ENCODE assay signal across 30 cellular contexts in the genomic region with DNA sequence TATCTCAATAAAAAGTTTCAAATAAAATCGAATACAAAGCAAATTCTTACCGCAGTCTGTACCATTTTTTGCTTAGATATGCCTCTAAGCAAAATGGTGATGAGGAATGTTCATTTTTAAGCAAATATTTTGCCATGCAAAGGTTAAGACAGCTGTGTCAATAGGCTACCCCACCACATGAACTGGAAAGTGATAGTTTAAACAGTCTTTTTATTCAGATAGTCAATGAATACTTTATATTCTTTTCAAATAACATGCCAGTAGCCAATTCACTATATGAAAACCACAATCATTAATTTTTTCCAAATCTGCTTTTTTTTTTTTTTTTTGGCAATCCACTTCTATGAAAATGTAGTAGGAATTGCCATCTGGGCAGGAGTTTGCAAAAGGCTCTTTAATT.
"Had no signal": no experiment of that assay in that cellular context is flagged by ENCODE, and none has a peak within 500 bp of the region (broad histone marks: within the 10 kb centered on the region; RNA-seq: fewer than 3 reads in every experiment).

No MANE protein-coding gene starts in this region.

- H3K36me3 Mint-ChIP-seq: activated naive CD8-positive, alpha-beta T cell treated with anti-CD3 and anti-CD28 coated beads for 36 hours had no signal

- H3K36me3 ChIP-seq: adrenal gland, colonic mucosa, esophagus muscularis mucosa, gastroesophageal sphincter, heart right ventricle, WERI-Rb-1 had no signal

- H3K27me3 ChIP-seq: adrenal gland, body of pancreas, colonic mucosa, esophagus muscularis mucosa, foreskin keratinocyte, gastroesophageal sphincter, heart right ventricle had no signal

- H3K9me3 Mint-ChIP-seq: activated T-helper 1 cell treated with anti-CD3 and anti-CD28 coated beads, Interleukin-12 subunit alpha, Interleukin-12 subunit beta, Interleukin-2, Interleukin-4 antibody, amounts not matched to agents 30 ng/mL and 10 ng/mL and 1 ng/mL, durations not matched to agents 14 hours and 24 hours and 36 hours; activated T-helper 2 cell treated with anti-CD3 and anti-CD28 coated beads, Interferon-gamma antibody, Interleukin-2, Interleukin-4, amounts not matched to agents 10 μg/mL and 5 μg/mL and 100 μg/mL, durations not matched to agents 14 hours and 24 hours and 36 hours had no signal

- H3K4me1 ChIP-seq: body of pancreas, colonic mucosa had no signal

- ATAC-seq: activated CD4-positive, CD25-positive, alpha-beta regulatory T cell treated with anti-CD3 and anti-CD28 coated beads, Interleukin-2, amount 50 U/mL, for 24 hours; activated CD8-positive, alpha-beta T cell treated with anti-CD3 and anti-CD28 coated beads for 36 hours; activated naive CD8-positive, alpha-beta T cell treated with anti-CD3 and anti-CD28 coated beads, Interleukin-2, amount 50 U/mL, for 24 hours; activated T-cell treated with anti-CD3 and anti-CD28 coated beads, Interleukin-2, amount 50 U/mL, for 4 hours; body of pancreas; foreskin keratinocyte; gastroesophageal sphincter; heart right ventricle had no signal

- H3K4me3 Mint-ChIP-seq: activated B cell treated with CpG ODN at 0.5 μM for 24 hours; activated CD8-positive, alpha-beta T cell treated with anti-CD3 and anti-CD28 coated beads for 36 hours; activated naive CD4-positive, alpha-beta T cell treated with anti-CD3 and anti-CD28 coated beads for 36 hours; activated naive CD4-positive, alpha-beta T cell treated with anti-CD3 and anti-CD28 coated beads, Interleukin-2, amount 50 U/mL, for 24 hours; activated naive CD8-positive, alpha-beta T cell treated with anti-CD3 and anti-CD28 coated beads for 36 hours; activated naive CD8-positive, alpha-beta T cell treated with anti-CD3 and anti-CD28 coated beads, Interleukin-2, amount 50 U/mL, for 24 hours; activated T-cell treated with anti-CD3 and anti-CD28 coated beads, Interleukin-2, amount 50 U/mL, for 4 hours; activated T-helper 1 cell treated with anti-CD3 and anti-CD28 coated beads, Interleukin-12 subunit alpha, Interleukin-12 subunit beta, Interleukin-2, Interleukin-4 antibody, amounts not matched to agents 30 ng/mL and 10 ng/mL and 1 ng/mL, durations not matched to agents 14 hours and 24 hours and 36 hours had no signal

- H3K27ac ChIP-seq: adrenal gland, body of pancreas, colonic mucosa, esophagus muscularis mucosa, foreskin keratinocyte, gastroesophageal sphincter, WERI-Rb-1 had no signal

- DNase-seq: activated B cell treated with CpG ODN at 0.5 μM for 24 hours; activated CD4-positive, alpha-beta T cell treated with anti-CD3 and anti-CD28 coated beads for 48 hours; activated CD4-positive, alpha-beta T cell treated with anti-CD3 and anti-CD28 coated beads, Interleukin-2, amount 50 U/mL, for 1 hour; activated CD4-positive, alpha-beta T cell treated with anti-CD3 and anti-CD28 coated beads, Interleukin-2, amount 50 U/mL, for 48 hours; activated CD8-positive, alpha-beta memory T cell treated with anti-CD3 and anti-CD28 coated beads for 24 hours; activated CD8-positive, alpha-beta T cell treated with anti-CD3 and anti-CD28 coated beads for 36 hours; activated effector memory CD4-positive, alpha-beta T cell treated with anti-CD3 and anti-CD28 coated beads, Interleukin-2, amount 50 U/mL, for 16 hours; activated naive CD4-positive, alpha-beta T cell treated with anti-CD3 and anti-CD28 coated beads for 36 hours; activated naive CD8-positive, alpha-beta T cell treated with anti-CD3 and anti-CD28 coated beads for 36 hours; activated naive CD8-positive, alpha-beta T cell treated with anti-CD3 and anti-CD28 coated beads, Interleukin-2, amount 50 U/mL, for 24 hours; activated T-cell treated with anti-CD3 and anti-CD28 coated beads, Interleukin-2, amount 50 U/mL, for 4 hours; adrenal gland; amygdala; aorta; body of pancreas; central memory CD4-positive, alpha-beta T cell; cerebellar nuclear complex; colonic mucosa; effector CD8-positive, alpha-beta T cell; erythroblast; foreskin keratinocyte; heart right ventricle; T1000; WERI-Rb-1 had no signal

- H3K4me3 ChIP-seq: adrenal gland, body of pancreas, colonic mucosa, esophagus muscularis mucosa, gastroesophageal sphincter, heart right ventricle had no signal

- H3K27me3 Mint-ChIP-seq: activated CD8-positive, alpha-beta T cell treated with anti-CD3 and anti-CD28 coated beads for 36 hours; activated naive CD4-positive, alpha-beta T cell treated with anti-CD3 and anti-CD28 coated beads, Interleukin-2, amount 50 U/mL, for 24 hours had no signal

- H3K4me1 Mint-ChIP-seq: activated B cell treated with CpG ODN at 0.5 μM for 24 hours had no signal

- H3K9me3 ChIP-seq: adrenal gland, body of pancreas, colonic mucosa, esophagus muscularis mucosa, gastroesophageal sphincter had no signal

- H3K27ac Mint-ChIP-seq: activated B cell treated with CpG ODN at 0.5 μM for 24 hours; activated CD8-positive, alpha-beta T cell treated with anti-CD3 and anti-CD28 coated beads for 36 hours; activated naive CD4-positive, alpha-beta T cell treated with anti-CD3 and anti-CD28 coated beads for 36 hours; activated naive CD4-positive, alpha-beta T cell treated with anti-CD3 and anti-CD28 coated beads, Interleukin-2, amount 50 U/mL, for 24 hours; activated naive CD8-positive, alpha-beta T cell treated with anti-CD3 and anti-CD28 coated beads for 36 hours; activated naive CD8-positive, alpha-beta T cell treated with anti-CD3 and anti-CD28 coated beads, Interleukin-2, amount 50 U/mL, for 24 hours; activated T-helper 1 cell treated with anti-CD3 and anti-CD28 coated beads, Interleukin-12 subunit alpha, Interleukin-12 subunit beta, Interleukin-2, Interleukin-4 antibody, amounts not matched to agents 30 ng/mL and 10 ng/mL and 1 ng/mL, durations not matched to agents 14 hours and 24 hours and 36 hours; activated T-helper 2 cell treated with anti-CD3 and anti-CD28 coated beads, Interferon-gamma antibody, Interleukin-2, Interleukin-4, amounts not matched to agents 10 μg/mL and 5 μg/mL and 100 μg/mL, durations not matched to agents 14 hours and 24 hours and 36 hours had no signal
